ENCODE assay signal across 1 cellular context in the genomic region with DNA sequence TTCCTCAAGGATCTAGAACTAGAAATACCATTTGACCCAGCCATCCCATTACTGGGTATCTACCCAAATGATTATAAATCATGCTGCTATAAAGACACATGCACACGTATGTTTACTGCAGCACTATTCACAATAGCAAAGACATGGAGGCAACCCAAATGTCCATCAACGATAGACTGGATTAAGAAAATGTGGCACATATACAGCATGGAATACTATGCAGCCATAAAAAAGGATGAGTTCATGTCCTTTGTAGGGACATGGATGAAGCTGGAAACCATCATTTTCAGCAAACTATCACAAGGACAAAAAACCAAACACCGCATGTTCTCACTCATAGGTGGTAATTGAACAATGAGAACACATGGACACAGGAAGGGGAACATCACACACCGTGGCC. TPM values are rescaled to one million over a fixed set of nuclear protein-coding genes. Genes with fewer than 3 reads are reported as not detected.
"Had no signal": no experiment of that assay in that cellular context is flagged by ENCODE, and none has a peak within 500 bp of the region (broad histone marks: within the 10 kb centered on the region; RNA-seq: fewer than 3 reads in every experiment).

No MANE protein-coding gene starts in this region.

RNA-seq across cellular contexts. Expression of a gene that starts 38.9 kb away (rescaled TPM):
- total RNA-seq: activated naive CD4-positive, alpha-beta T cell treated with anti-CD3 and anti-CD28 coated beads for 36 hours had no signal
